Comparison of ENCODE assay signal across 9 cellular contexts in the genomic region with DNA sequence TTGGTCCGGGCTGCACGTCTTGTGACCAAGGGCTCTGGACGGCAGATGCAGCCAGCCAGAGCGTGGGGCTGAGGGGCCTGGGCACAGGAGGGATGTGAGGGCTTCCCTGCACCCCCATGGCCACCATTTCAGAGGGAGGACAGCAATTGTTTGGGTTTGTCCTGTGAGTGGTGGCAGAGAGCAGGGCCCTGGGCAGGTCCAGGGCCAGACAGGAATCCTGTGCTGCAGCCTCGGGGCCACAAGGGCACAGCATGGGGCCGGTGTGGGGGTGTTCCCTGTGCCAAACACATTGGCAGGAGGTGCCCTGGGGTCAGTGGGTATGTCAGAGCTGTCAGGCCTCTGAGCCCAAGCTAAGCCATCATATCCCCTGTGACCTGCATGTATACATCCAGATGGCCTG. TPM values are rescaled to one million over a fixed set of nuclear protein-coding genes. Genes with fewer than 3 reads are reported as not detected.
"Had no signal": no experiment of that assay in that cellular context is flagged by ENCODE, and none has a peak within 500 bp of the region (broad histone marks: within the 10 kb centered on the region; RNA-seq: fewer than 3 reads in every experiment).

No MANE protein-coding gene starts in this region.

- H3K4me2 ChIP-seq: KMS-11 had no signal

- H3K27ac ChIP-seq: GM23248, KMS-11 had no signal

- ATAC-seq: HCT116 had no signal

- DNase-seq: GM23248, GOT3, H7, HFFc6, KBM-7 had no signal

- H3K4me3 ChIP-seq: GM23248, HAP-1 had no signal

- H3K4me1 ChIP-seq: HAP-1 had no signal

RNA-seq across cellular contexts. Expression of gene WTIP, which starts 32.2 kb away (rescaled TPM):
- polyA plus RNA-seq: IgD-negative memory B cell had no signal
